ENCODE assay signal across 25 cellular contexts in the genomic region with DNA sequence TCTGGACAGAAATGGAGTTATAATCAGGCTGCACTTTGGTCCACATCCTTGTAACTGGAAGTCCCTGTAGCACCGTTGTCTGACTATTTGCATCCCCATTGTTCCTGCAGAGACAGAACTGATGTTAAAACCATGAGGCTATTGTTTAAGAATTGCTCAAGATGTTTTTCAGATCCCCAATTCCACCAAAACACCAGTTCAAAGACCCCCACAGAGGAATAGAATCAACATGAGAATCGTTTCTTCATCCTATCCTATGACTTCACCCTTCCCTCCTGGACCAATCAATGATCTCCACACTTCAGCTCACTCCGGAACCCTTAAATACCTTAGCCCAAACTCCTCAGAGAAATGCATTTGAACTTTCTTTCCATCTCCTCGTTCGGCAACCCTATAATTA.
"Had no signal": no experiment of that assay in that cellular context is flagged by ENCODE, and none has a peak within 500 bp of the region (broad histone marks: within the 10 kb centered on the region; RNA-seq: fewer than 3 reads in every experiment).

No MANE protein-coding gene starts in this region.

- ATAC-seq: activated CD4-positive, CD25-positive, alpha-beta regulatory T cell treated with anti-CD3 and anti-CD28 coated beads, Interleukin-2, amount 50 U/mL, for 24 hours; body of pancreas; gastroesophageal sphincter; left ventricle myocardium superior; natural killer cell; pancreas; psoas muscle; stimulated activated naive CD8-positive, alpha-beta T cell treated with anti-CD3 and anti-CD28 coated beads, Interleukin-15, amount 100 ng/mL, for 72 hours had no signal

- H3K4me1 ChIP-seq: body of pancreas, gastroesophageal sphincter, pancreas, psoas muscle, right atrium auricular region, tibial artery had no signal

- H3K36me3 Mint-ChIP-seq: activated naive CD4-positive, alpha-beta T cell treated with anti-CD3 and anti-CD28 coated beads, Interleukin-2, amount 50 U/mL, for 24 hours; natural killer cell had no signal

- H3K27me3 ChIP-seq: body of pancreas, cardiac muscle cell, gastroesophageal sphincter, pancreas, right atrium auricular region, tibial artery had no signal

- H3K36me3 ChIP-seq: cardiac muscle cell, gastroesophageal sphincter, pancreas, right atrium auricular region, tibial artery had no signal

- H3K4me3 Mint-ChIP-seq: activated naive CD4-positive, alpha-beta T cell treated with anti-CD3 and anti-CD28 coated beads, Interleukin-2, amount 50 U/mL, for 24 hours; natural killer cell; stimulated activated naive CD8-positive, alpha-beta T cell treated with anti-CD3 and anti-CD28 coated beads, Interleukin-15, amount 100 ng/mL, for 72 hours had no signal

- H3K9me3 Mint-ChIP-seq: activated naive CD4-positive, alpha-beta T cell treated with anti-CD3 and anti-CD28 coated beads, Interleukin-2, amount 50 U/mL, for 24 hours; natural killer cell; stimulated activated naive CD8-positive, alpha-beta T cell treated with anti-CD3 and anti-CD28 coated beads, Interleukin-15, amount 100 ng/mL, for 72 hours had no signal

- H3K27me3 Mint-ChIP-seq: activated naive CD4-positive, alpha-beta T cell treated with anti-CD3 and anti-CD28 coated beads, Interleukin-2, amount 50 U/mL, for 24 hours; stimulated activated naive CD8-positive, alpha-beta T cell treated with anti-CD3 and anti-CD28 coated beads, Interleukin-15, amount 100 ng/mL, for 72 hours had no signal

- H3K4me1 Mint-ChIP-seq: natural killer cell had no signal

- H3K9me3 ChIP-seq: body of pancreas, gastroesophageal sphincter, pancreas, psoas muscle, right atrium auricular region, tibial artery had no signal

- H3K4me3 ChIP-seq: body of pancreas, cardiac muscle cell, gastroesophageal sphincter, pancreas, psoas muscle, right atrium auricular region, tibial artery had no signal

- H3K27ac Mint-ChIP-seq: activated naive CD4-positive, alpha-beta T cell treated with anti-CD3 and anti-CD28 coated beads, Interleukin-2, amount 50 U/mL, for 24 hours; natural killer cell; stimulated activated naive CD8-positive, alpha-beta T cell treated with anti-CD3 and anti-CD28 coated beads, Interleukin-15, amount 100 ng/mL, for 72 hours had no signal

- H3K27ac ChIP-seq: body of pancreas, cardiac muscle cell, epithelial cell of prostate, gastroesophageal sphincter, pancreas, psoas muscle, right atrium auricular region, tibial artery had no signal

- DNase-seq: activated CD4-positive, alpha-beta T cell treated with anti-CD3 and anti-CD28 coated beads, Interleukin-2, amount 50 U/mL, for 1 hour; activated gamma-delta T cell treated with Interleukin-2 at 50 U/mL for 16 hours; activated T-cell treated with anti-CD3 and anti-CD28 coated beads, Interleukin-2, amount 50 U/mL, for 1 hour; anterior cingulate cortex; body of pancreas; cortex of kidney; head of caudate nucleus; hypothalamus; left ventricle myocardium superior; mammary epithelial cell; midbrain; natural killer cell; pancreas; psoas muscle; stimulated activated CD4-positive, alpha-beta T cell treated with anti-CD3 and anti-CD28 coated beads, Interleukin-12 subunit alpha, Interleukin-12 subunit beta, amount 100 ng/mL, for 4 hours; stimulated activated CD4-positive, alpha-beta T cell treated with anti-CD3 and anti-CD28 coated beads, Interleukin-4, amount 100 ng/mL, for 4 hours; stimulated activated naive CD8-positive, alpha-beta T cell treated with anti-CD3 and anti-CD28 coated beads, Interleukin-15, amount 100 ng/mL, for 72 hours; T-helper 2 cell; tibial artery had no signal
